In genomic region chr3:10142707-10143560, GRCh38 we compare ENCODE assay signal across 1 cellular context.
A peak's percentile ranks its signal among the peaks of the same experiment; 100 is the strongest.
TF ChIP-seq lines count a peak whose summit lies in the region.

No MANE protein-coding gene starts in this region.

TF ChIP-seq in HepG2, 621 proteins besides CTCF, POLR2A, EP300 and RAD21 (continues in another document):
- TF ChIP-seq CEBPB (IDR thresholded peaks at IDR 0.05; ENCODE audit: borderline replicate concordance, low read depth, low read length) (peak; percentile 83; the same call in 1 of the 2 replicates), ZFX (CRISPR knock-in tag; IDR thresholded peaks at IDR 0.05; ENCODE audit: low read depth) (peak; percentile 5; the same call in 1 of the 2 replicates), GTF3A (CRISPR knock-in tag; conservative IDR thresholded peaks at IDR 0.05) (no peak), HNF1A (IDR thresholded peaks at IDR 0.05; ENCODE audit: low read depth) (no peak), HNF1A (CRISPR knock-in tag; IDR thresholded peaks at IDR 0.05; ENCODE audit: borderline replicate concordance) (no peak), SATB2 (CRISPR knock-in tag; IDR thresholded peaks at IDR 0.05) (no peak), FOXC1 (CRISPR knock-in tag; IDR thresholded peaks at IDR 0.05; ENCODE audit: borderline replicate concordance) (no peak), IRF2 (CRISPR knock-in tag; IDR thresholded peaks at IDR 0.05) (no peak), ZNF460 (CRISPR knock-in tag; IDR thresholded peaks at IDR 0.05; ENCODE audit: borderline replicate concordance) (peak; percentile 90), ZSCAN29 (CRISPR knock-in tag; conservative IDR thresholded peaks at IDR 0.05) (no peak), SALL1 (CRISPR knock-in tag; IDR thresholded peaks at IDR 0.05) (peak; percentile 40; the same call in 1 of the 2 replicates), HNRNPK (IDR thresholded peaks at IDR 0.05; ENCODE audit: low read depth, low read length, poor library complexity, severe bottlenecking) (no peak), KAT8 (CRISPR knock-in tag; IDR thresholded peaks at IDR 0.05) (no peak), NRL (CRISPR knock-in tag; IDR thresholded peaks at IDR 0.05; ENCODE audit: borderline replicate concordance) (no peak), ZEB1 (IDR thresholded peaks at IDR 0.05; ENCODE audit: insufficient replicate concordance, low read depth) (no peak), ZMYM3 (CRISPR knock-in tag; IDR thresholded peaks at IDR 0.05) (peak; percentile 44; the same call in 1 of the 2 replicates), ZNF205 (CRISPR knock-in tag; IDR thresholded peaks at IDR 0.05) (no peak), ARID2 (CRISPR knock-in tag; IDR thresholded peaks at IDR 0.05; ENCODE audit: borderline replicate concordance) (0 out of 2 replicates have a peak, but pooled peaks have one; percentile 35), RXRA (CRISPR knock-in tag; IDR thresholded peaks at IDR 0.05) (no peak), NR2F6 (IDR thresholded peaks at IDR 0.05) (peak; percentile 50; the same call in 1 of the 2 replicates), NR2F6 (CRISPR knock-in tag; IDR thresholded peaks at IDR 0.05) (no peak), TGIF2 (CRISPR knock-in tag; IDR thresholded peaks at IDR 0.05) (0 out of 2 replicates have a peak, but pooled peaks have one; percentile 25), SAP130 (CRISPR knock-in tag; IDR thresholded peaks at IDR 0.05; ENCODE audit: low read depth) (peak; percentile 34; the same call in 1 of the 2 replicates), ZNF274 (CRISPR knock-in tag; IDR thresholded peaks at IDR 0.05) (no peak), ZNF564 (CRISPR knock-in tag; IDR thresholded peaks at IDR 0.05) (no peak), ARID4A (CRISPR knock-in tag; IDR thresholded peaks at IDR 0.05; ENCODE audit: borderline replicate concordance) (0 out of 2 replicates have a peak, but pooled peaks have one; percentile 12), NFE2 (CRISPR knock-in tag; IDR thresholded peaks at IDR 0.05) (no peak), ZNF292 (CRISPR knock-in tag; IDR thresholded peaks at IDR 0.05; ENCODE audit: borderline replicate concordance, low read depth) (0 out of 2 replicates have a peak, but pooled peaks have one; percentile 16), ATF4 (CRISPR knock-in tag; IDR thresholded peaks at IDR 0.05) (peak in 1 of 2 experiments; percentile 75; a peak in 2 of 4 replicates), DPF2 (CRISPR knock-in tag; IDR thresholded peaks at IDR 0.05; ENCODE audit: borderline replicate concordance, low read depth) (no peak), PRPF4 (IDR thresholded peaks at IDR 0.05; ENCODE audit: low read depth, low read length, poor library complexity, severe bottlenecking) (no peak), CEBPG (CRISPR knock-in tag; IDR thresholded peaks at IDR 0.05) (peak; percentile 59; the same call in 1 of the 2 replicates), NR2C2 (CRISPR knock-in tag; IDR thresholded peaks at IDR 0.05; ENCODE audit: borderline replicate concordance) (0 out of 2 replicates have a peak, but pooled peaks have one; percentile 34), YY1 (IDR thresholded peaks at IDR 0.05; ENCODE audit: insufficient read depth, insufficient replicate concordance, low read depth, low read length) (no peak)
- TF ChIP-seq, protein P1, sequence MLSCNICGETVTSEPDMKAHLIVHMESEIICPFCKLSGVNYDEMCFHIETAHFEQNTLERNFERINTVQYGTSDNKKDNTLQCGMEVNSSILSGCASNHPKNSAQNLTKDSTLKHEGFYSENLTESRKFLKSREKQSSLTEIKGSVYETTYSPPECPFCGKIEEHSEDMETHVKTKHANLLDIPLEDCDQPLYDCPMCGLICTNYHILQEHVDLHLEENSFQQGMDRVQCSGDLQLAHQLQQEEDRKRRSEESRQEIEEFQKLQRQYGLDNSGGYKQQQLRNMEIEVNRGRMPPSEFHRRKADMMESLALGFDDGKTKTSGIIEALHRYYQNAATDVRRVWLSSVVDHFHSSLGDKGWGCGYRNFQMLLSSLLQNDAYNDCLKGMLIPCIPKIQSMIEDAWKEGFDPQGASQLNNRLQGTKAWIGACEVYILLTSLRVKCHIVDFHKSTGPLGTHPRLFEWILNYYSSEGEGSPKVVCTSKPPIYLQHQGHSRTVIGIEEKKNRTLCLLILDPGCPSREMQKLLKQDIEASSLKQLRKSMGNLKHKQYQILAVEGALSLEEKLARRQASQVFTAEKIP (CRISPR knock-in tag; IDR thresholded peaks at IDR 0.05; ENCODE audit: borderline replicate concordance), result no peak
- TF ChIP-seq, protein P2, sequence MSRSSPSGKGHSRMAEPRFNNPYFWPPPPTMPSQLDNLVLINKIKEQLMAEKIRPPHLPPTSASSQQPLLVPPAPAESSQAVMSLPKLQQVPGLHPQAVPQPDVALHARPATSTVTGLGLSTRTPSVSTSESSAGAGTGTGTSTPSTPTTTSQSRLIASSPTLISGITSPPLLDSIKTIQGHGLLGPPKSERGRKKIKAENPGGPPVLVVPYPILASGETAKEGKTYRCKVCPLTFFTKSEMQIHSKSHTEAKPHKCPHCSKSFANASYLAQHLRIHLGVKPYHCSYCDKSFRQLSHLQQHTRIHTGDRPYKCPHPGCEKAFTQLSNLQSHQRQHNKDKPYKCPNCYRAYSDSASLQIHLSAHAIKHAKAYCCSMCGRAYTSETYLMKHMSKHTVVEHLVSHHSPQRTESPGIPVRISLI (CRISPR knock-in tag; IDR thresholded peaks at IDR 0.05; ENCODE audit: borderline replicate concordance), result peak; percentile 41; the same call in 1 of the 2 replicates
- TF ChIP-seq, protein P3, sequence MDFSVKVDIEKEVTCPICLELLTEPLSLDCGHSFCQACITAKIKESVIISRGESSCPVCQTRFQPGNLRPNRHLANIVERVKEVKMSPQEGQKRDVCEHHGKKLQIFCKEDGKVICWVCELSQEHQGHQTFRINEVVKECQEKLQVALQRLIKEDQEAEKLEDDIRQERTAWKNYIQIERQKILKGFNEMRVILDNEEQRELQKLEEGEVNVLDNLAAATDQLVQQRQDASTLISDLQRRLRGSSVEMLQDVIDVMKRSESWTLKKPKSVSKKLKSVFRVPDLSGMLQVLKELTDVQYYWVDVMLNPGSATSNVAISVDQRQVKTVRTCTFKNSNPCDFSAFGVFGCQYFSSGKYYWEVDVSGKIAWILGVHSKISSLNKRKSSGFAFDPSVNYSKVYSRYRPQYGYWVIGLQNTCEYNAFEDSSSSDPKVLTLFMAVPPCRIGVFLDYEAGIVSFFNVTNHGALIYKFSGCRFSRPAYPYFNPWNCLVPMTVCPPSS (IDR thresholded peaks at IDR 0.05), result no peak
- TF ChIP-seq, protein P4, sequence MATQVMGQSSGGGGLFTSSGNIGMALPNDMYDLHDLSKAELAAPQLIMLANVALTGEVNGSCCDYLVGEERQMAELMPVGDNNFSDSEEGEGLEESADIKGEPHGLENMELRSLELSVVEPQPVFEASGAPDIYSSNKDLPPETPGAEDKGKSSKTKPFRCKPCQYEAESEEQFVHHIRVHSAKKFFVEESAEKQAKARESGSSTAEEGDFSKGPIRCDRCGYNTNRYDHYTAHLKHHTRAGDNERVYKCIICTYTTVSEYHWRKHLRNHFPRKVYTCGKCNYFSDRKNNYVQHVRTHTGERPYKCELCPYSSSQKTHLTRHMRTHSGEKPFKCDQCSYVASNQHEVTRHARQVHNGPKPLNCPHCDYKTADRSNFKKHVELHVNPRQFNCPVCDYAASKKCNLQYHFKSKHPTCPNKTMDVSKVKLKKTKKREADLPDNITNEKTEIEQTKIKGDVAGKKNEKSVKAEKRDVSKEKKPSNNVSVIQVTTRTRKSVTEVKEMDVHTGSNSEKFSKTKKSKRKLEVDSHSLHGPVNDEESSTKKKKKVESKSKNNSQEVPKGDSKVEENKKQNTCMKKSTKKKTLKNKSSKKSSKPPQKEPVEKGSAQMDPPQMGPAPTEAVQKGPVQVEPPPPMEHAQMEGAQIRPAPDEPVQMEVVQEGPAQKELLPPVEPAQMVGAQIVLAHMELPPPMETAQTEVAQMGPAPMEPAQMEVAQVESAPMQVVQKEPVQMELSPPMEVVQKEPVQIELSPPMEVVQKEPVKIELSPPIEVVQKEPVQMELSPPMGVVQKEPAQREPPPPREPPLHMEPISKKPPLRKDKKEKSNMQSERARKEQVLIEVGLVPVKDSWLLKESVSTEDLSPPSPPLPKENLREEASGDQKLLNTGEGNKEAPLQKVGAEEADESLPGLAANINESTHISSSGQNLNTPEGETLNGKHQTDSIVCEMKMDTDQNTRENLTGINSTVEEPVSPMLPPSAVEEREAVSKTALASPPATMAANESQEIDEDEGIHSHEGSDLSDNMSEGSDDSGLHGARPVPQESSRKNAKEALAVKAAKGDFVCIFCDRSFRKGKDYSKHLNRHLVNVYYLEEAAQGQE (IDR thresholded peaks at IDR 0.05; ENCODE audit: borderline replicate concordance in 1 of 2, low read depth in 1 of 2, low read length in 2 of 2), result no peak
- TF ChIP-seq, protein P5, sequence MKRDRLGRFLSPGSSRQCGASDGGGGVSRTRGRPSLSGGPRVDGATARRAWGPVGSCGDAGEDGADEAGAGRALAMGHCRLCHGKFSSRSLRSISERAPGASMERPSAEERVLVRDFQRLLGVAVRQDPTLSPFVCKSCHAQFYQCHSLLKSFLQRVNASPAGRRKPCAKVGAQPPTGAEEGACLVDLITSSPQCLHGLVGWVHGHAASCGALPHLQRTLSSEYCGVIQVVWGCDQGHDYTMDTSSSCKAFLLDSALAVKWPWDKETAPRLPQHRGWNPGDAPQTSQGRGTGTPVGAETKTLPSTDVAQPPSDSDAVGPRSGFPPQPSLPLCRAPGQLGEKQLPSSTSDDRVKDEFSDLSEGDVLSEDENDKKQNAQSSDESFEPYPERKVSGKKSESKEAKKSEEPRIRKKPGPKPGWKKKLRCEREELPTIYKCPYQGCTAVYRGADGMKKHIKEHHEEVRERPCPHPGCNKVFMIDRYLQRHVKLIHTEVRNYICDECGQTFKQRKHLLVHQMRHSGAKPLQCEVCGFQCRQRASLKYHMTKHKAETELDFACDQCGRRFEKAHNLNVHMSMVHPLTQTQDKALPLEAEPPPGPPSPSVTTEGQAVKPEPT (CRISPR knock-in tag; IDR thresholded peaks at IDR 0.05; ENCODE audit: low read depth), result no peak
